Comparison of ENCODE assay signal across 25 cellular contexts in genomic region chrX:3052864-3053263, GRCh38. TPM values are rescaled to one million over a fixed set of nuclear protein-coding genes. Genes with fewer than 3 reads are reported as not detected.
A peak's percentile ranks its signal among the peaks of the same experiment; 100 is the strongest.
DNase-seq lines count a peak whose midpoint lies in the region; ATAC-seq and TF ChIP-seq lines count a peak whose summit lies in the region.
"Had no signal": no experiment of that assay in that cellular context is flagged by ENCODE, and none has a peak within 500 bp of the region (broad histone marks: within the 10 kb centered on the region; RNA-seq: fewer than 3 reads in every experiment).

No MANE protein-coding gene starts in this region.

- H3K27ac Mint-ChIP-seq in glutamatergic neuron (ENCODE audit: unreplicated experiment) = no peak overlapping the region
- H3K27ac Mint-ChIP-seq: CD8-positive, alpha-beta T cell had no signal

- H3K9me3 Mint-ChIP-seq in glutamatergic neuron (ENCODE audit: unreplicated experiment) = no peaks in the 10 kb centered on the region
- H3K9me3 Mint-ChIP-seq: CD8-positive, alpha-beta T cell had no signal

- no peaks in the 10 kb centered on the region for H3K27me3 Mint-ChIP-seq in glutamatergic neuron (ENCODE audit: unreplicated experiment)

- DNase-seq in AG10803 (ENCODE audit: low read depth) (peak; percentile 2), NCI-H446 treated with DMSO at 0.1 percent for 48 hours (lab: John Stamatoyannopoulos, UW) (peak; percentile 36), mucosa of gallbladder (ENCODE audit: low spot score) (peak; percentile 30), glutamatergic neuron (no peak), NOMO-1 treated with dmso at 0.1 percent for 144 hours (lab: John Stamatoyannopoulos, UW; ENCODE audit: unreplicated experiment) (no peak)
- DNase-seq: ACHN; CD8-positive, alpha-beta T cell; GDM1; H7; KBM-7; NCI-H1092; NCI-H1436; NCI-H187 treated with DMSO at 0.1 percent for 48 hours; NCI-H2107; NCI-H510A; NCI-H774; NK-92 treated with Interleukin-12 subunit alpha and Interleukin-12 subunit beta, amount 100 ng/mL, for 24 hours; SIG-M5 had no signal

- ATAC-seq in esophagus mucosa = peak; percentile 83
- no peak for ATAC-seq in GM19328 (IDR thresholded peaks at IDR 0.05; ENCODE audit: unreplicated experiment)
- no peak for ATAC-seq in GM18907 (IDR thresholded peaks at IDR 0.05; ENCODE audit: unreplicated experiment)
- ATAC-seq: CD8-positive, alpha-beta T cell; Panc1; SK-N-SH treated with all-trans-retinoic acid at 6 μM for 48 hours had no signal

- H3K4me3 ChIP-seq in AG10803 (ENCODE audit: low read length) = no peak overlapping the region

- no peak for TF ChIP-seq CTCF in AG10803 (conservative IDR thresholded peaks at IDR 0.05; ENCODE audit: low read length)
- TF ChIP-seq CTCF in glutamatergic neuron (IDR thresholded peaks at IDR 0.05; ENCODE audit: partially characterized antibody, unreplicated experiment) = no peak

- no peaks in the 10 kb centered on the region for H3K36me3 Mint-ChIP-seq in glutamatergic neuron (ENCODE audit: unreplicated experiment)
- H3K36me3 Mint-ChIP-seq: CD8-positive, alpha-beta T cell had no signal

- no peak overlapping the region for H3K4me3 Mint-ChIP-seq in glutamatergic neuron (ENCODE audit: unreplicated experiment)
- H3K4me3 Mint-ChIP-seq: CD8-positive, alpha-beta T cell had no signal

- no peaks in the 10 kb centered on the region for H3K4me1 Mint-ChIP-seq in glutamatergic neuron (ENCODE audit: low read depth, unreplicated experiment)

RNA-seq across cellular contexts. Expression of gene ARSF, which starts 11.6 kb away (rescaled TPM):
- total RNA-seq in esophagus mucosa = 1.9 TPM
- total RNA-seq in mucosa of gallbladder = not detected
- total RNA-seq in glutamatergic neuron (ENCODE audit: unreplicated experiment) = 14.9 TPM
- total RNA-seq: CD8-positive, alpha-beta T cell; Daoy; H7; HT1080 had no signal

RNA-seq across cellular contexts. Expression of gene ARSH, which starts 46.5 kb away (rescaled TPM):
- total RNA-seq in esophagus mucosa (0.40 TPM), mucosa of gallbladder (0.12 TPM), glutamatergic neuron (ENCODE audit: unreplicated experiment) (not detected)
- total RNA-seq: CD8-positive, alpha-beta T cell; Daoy; H7; HT1080 had no signal

Comparison
In these comparisons a context has a peak if more than half of its experiments do, and no peak if none do; other contexts are left out.
1. DNase-seq: peak in AG10803 (single experiment), NCI-H446 treated with DMSO at 0.1 percent for 48 hours (single experiment) and mucosa of gallbladder (single experiment); none in glutamatergic neuron (single experiment) and NOMO-1 treated with dmso at 0.1 percent for 144 hours (single experiment).